ENCODE assay signal across 11 cellular contexts in the genomic region with DNA sequence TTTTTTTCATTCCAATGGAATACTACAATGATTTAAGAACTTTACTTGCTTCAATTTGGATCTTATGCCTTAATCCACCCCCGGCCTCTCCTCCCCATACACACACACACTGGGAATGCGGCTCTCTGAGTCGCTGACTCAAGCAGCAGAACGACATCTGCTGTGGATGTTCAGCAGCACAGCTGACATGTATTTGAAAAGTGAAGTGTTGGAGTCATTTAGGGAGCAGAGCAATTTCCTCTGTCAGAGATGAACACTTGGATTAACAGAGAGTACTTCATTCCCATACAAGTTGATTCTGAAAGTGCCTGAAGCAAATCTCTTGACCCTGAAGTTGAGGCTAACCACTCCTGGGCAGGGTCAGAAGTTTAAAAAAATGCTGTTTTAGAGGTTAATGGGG. TPM values are rescaled to one million over a fixed set of nuclear protein-coding genes. Genes with fewer than 3 reads are reported as not detected.
DNase-seq lines count a peak whose midpoint lies in the region; ATAC-seq and TF ChIP-seq lines count a peak whose summit lies in the region.
"Had no signal": no experiment of that assay in that cellular context is flagged by ENCODE, and none has a peak within 500 bp of the region (broad histone marks: within the 10 kb centered on the region; RNA-seq: fewer than 3 reads in every experiment).

No MANE protein-coding gene starts in this region.

- no peaks in the 10 kb centered on the region for H3K9me3 Mint-ChIP-seq in chondrocyte (ENCODE audit: low read depth)

- H3K4me1 ChIP-seq in right lobe of liver (no peaks in the 10 kb centered on the region), vagina (peaks cover 31% of the 10 kb centered on the region)

- no peaks in the 10 kb centered on the region for H3K27me3 Mint-ChIP-seq in chondrocyte (ENCODE audit: low read depth)

- WGBS in right lobe of liver (ENCODE audit: insufficient coverage, low coverage, low lambda C conversion rate, missing lambda C conversion rate) = 36% methylated on average over 4 of the region's 4 CpGs

- ATAC-seq in right lobe of liver = peak; percentile 62 to 81 (median 74)
- ATAC-seq in GM18511 (IDR thresholded peaks at IDR 0.05; ENCODE audit: unreplicated experiment) = no peak

- H3K36me3 ChIP-seq in right lobe of liver (no peaks in the 10 kb centered on the region), vagina (no peaks in the 10 kb centered on the region)
- H3K36me3 ChIP-seq: BLaER1 had no signal

- intact Hi-C loops in right lobe of liver (cut with DNase I) = no loop called here
- intact Hi-C loops in vagina (cut with DNase I) = no loop called here

- H3K36me3 Mint-ChIP-seq in chondrocyte (ENCODE audit: low read depth) = no peaks in the 10 kb centered on the region

- H3K9me3 ChIP-seq in right lobe of liver = no peaks in the 10 kb centered on the region
- no peaks in the 10 kb centered on the region for H3K9me3 ChIP-seq in vagina
- H3K9me3 ChIP-seq: BLaER1 had no signal

- DNase-seq in NCI-H748 (lab: John Stamatoyannopoulos, UW; ENCODE audit: unreplicated experiment) (peak; percentile 34), NCI-H748 treated with DMSO at 0.1 percent for 48 hours (lab: John Stamatoyannopoulos, UW) (no peak), chondrocyte (ENCODE audit: low spot score) (no peak), right lobe of liver (peak in 1 of 3 donors; percentile 21), vagina (ENCODE audit: extremely low spot score in 2 of 2) (no peak), SKM-1 (lab: John Stamatoyannopoulos, UW; ENCODE audit: unreplicated experiment) (no peak)
- no peak for DNase-seq in activated CD4-positive, alpha-beta T cell treated with anti-CD3 and anti-CD28 coated beads for 48 hours
- DNase-seq: erythroblast, KBM-7 had no signal

- H3K4me3 ChIP-seq in right lobe of liver (no peak overlapping the region), vagina (no peak overlapping the region)
- H3K4me3 ChIP-seq: BLaER1 had no signal

- peak overlapping the region; percentile 17 for H3K4me3 Mint-ChIP-seq in chondrocyte (ENCODE audit: unreplicated experiment)

- H3K27me3 ChIP-seq in right lobe of liver = no peaks in the 10 kb centered on the region
- H3K27me3 ChIP-seq in vagina = no peaks in the 10 kb centered on the region
- H3K27me3 ChIP-seq: BLaER1 had no signal

- peak overlapping the region; percentile 90 for H3K27ac Mint-ChIP-seq in chondrocyte (ENCODE audit: unreplicated experiment)

- H3K27ac ChIP-seq in right lobe of liver (no peak overlapping the region), vagina (peak overlapping the region; percentile 21)
- H3K27ac ChIP-seq: BLaER1 had no signal

- peaks cover 32% of the 10 kb centered on the region for H3K4me1 Mint-ChIP-seq in chondrocyte (ENCODE audit: low read depth)

- TF ChIP-seq POLR2A in right lobe of liver (IDR thresholded peaks at IDR 0.05) (no peak), vagina (IDR thresholded peaks at IDR 0.05) (no peak)

- peak; percentile 76 for TF ChIP-seq CTCF in chondrocyte (IDR thresholded peaks at IDR 0.05)
- peak in 2 of 4 donors; percentile 16 to 21 for TF ChIP-seq CTCF in right lobe of liver (IDR thresholded peaks at IDR 0.05)
- TF ChIP-seq CTCF in vagina (IDR thresholded peaks at IDR 0.05) = no peak

RNA-seq across cellular contexts. Expression of gene LAMA4, which starts 27.9 kb away (rescaled TPM):
- total RNA-seq in chondrocyte (55.2 to 115 TPM (median 102 TPM) in 3 replicates), right lobe of liver (1 to 10 TPM; 2.9 to 8.3 (median 4.2) TPM), vagina (56.5 TPM)
